In genomic region chr22:37659897-37660708, GRCh38 we compare ENCODE assay signal across 1 cellular context.
TF ChIP-seq lines count a peak whose summit lies in the region.

No MANE protein-coding gene starts in this region.

TF ChIP-seq in IMR-90, 13 proteins besides CTCF, POLR2A, EP300 and RAD21:
- no peak for TF ChIP-seq RCOR1 (IDR thresholded peaks at IDR 0.05; ENCODE audit: insufficient replicate concordance, low read length)
- TF ChIP-seq NFE2L2 (IDR thresholded peaks at IDR 0.05; ENCODE audit: low read depth, low read length): no peak
- no peak for TF ChIP-seq SMC3 (IDR thresholded peaks at IDR 0.05; ENCODE audit: low read depth, low read length)
- no peak for TF ChIP-seq MAFK (IDR thresholded peaks at IDR 0.05; ENCODE audit: low read depth, low read length)
- no peak for TF ChIP-seq USF2 (IDR thresholded peaks at IDR 0.05; ENCODE audit: low read depth, low read length)
- no peak for TF ChIP-seq BHLHE40 (IDR thresholded peaks at IDR 0.05; ENCODE audit: low read depth, low read length)
